In the genomic region with DNA sequence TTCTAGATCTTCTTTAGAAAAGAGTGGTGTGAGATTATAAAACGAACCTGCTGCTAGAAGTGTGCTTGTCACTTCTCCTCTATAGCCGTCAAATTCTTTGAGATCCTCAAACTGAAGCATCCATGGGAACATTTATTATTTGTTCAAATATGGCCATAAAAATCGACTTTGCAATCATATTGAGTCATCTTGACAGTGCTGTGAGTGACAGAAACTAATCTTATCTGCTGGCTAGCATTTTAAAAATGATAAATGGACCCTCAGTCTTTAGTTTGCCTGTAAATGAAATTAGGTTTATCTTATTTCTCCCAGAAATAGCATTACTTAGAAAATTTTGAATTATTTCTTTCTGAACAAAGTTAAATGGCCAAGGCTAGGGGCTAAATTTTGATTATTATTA, we compare ENCODE assay signal across 26 cellular contexts.
A peak's percentile ranks its signal among the peaks of the same experiment; 100 is the strongest.
DNase-seq lines count a peak whose midpoint lies in the region; ATAC-seq, FAIRE-seq and TF ChIP-seq lines count a peak whose summit lies in the region.
"Had no signal": no experiment of that assay in that cellular context is flagged by ENCODE, and none has a peak within 500 bp of the region (broad histone marks: within the 10 kb centered on the region; RNA-seq: fewer than 3 reads in every experiment).

No MANE protein-coding gene starts in this region.

- H3K4me1 ChIP-seq in pancreas, result no peaks in the 10 kb centered on the region
- H3K4me1 ChIP-seq: A549 had no signal

- ATAC-seq in SK-N-SH treated with all-trans-retinoic acid at 6 μM for 48 hours (no peak), pancreas (no peak)
- ATAC-seq: A549 had no signal

- 66 to 68% methylated on average over 3 of the region's 3 CpGs for WGBS in pancreas, 2 donors

- H3K36me3 ChIP-seq in pancreas, result no peaks in the 10 kb centered on the region
- H3K36me3 ChIP-seq: BE2C had no signal

- H3K27me3 ChIP-seq in pancreas, result no peaks in the 10 kb centered on the region
- H3K27me3 ChIP-seq: BE2C; BLaER1 treated with 17β-estradiol and CSF1 and Interleukin-3, amounts not matched to agents 10 nM and 100 nM had no signal

- no peak overlapping the region for H3K27ac ChIP-seq in pancreas
- H3K27ac ChIP-seq: 22Rv1; A549; BLaER1 treated with 17β-estradiol and CSF1 and Interleukin-3, amounts not matched to agents 10 nM and 100 nM had no signal

- H3K9me3 ChIP-seq in pancreas, result no peaks in the 10 kb centered on the region
- H3K9me3 ChIP-seq: A549; BE2C; BLaER1 treated with 17β-estradiol and CSF1 and Interleukin-3, amounts not matched to agents 10 nM and 100 nM had no signal

- H3K4me3 ChIP-seq in pancreas, result no peak overlapping the region
- H3K4me3 ChIP-seq: A549; BLaER1 treated with 17β-estradiol and CSF1 and Interleukin-3, amounts not matched to agents 10 nM and 100 nM had no signal

- no peak for TF ChIP-seq CTCF in pancreas (IDR thresholded peaks at IDR 0.05)

- peak; percentile 29 for FAIRE-seq in pancreas (lab: Jason Lieb, UNC)
- FAIRE-seq: A549, GM12891, GM18507, H1 had no signal

- intact Hi-C loops in pancreas (cut with DNase I), result no loop called here

- DNase-seq in NCI-H1417 treated with DMSO at 0.1 percent for 48 hours (lab: John Stamatoyannopoulos, UW) (peak; percentile 5), NCI-H1417 (lab: John Stamatoyannopoulos, UW) (no peak), NCI-H2227 treated with DMSO at 0.1 percent for 48 hours (lab: John Stamatoyannopoulos, UW) (peak; percentile 43), pancreas (no peak), MV-4-11 (lab: John Stamatoyannopoulos, UW) (no peak), COR-L47 (lab: John Stamatoyannopoulos, UW) (no peak), 8988T (no peak)
- DNase-seq: ACHN; AML-193; BE2C; Calu3; CD4-positive, alpha-beta T cell; CD8-positive, alpha-beta memory T cell; DMS53; DMS79 treated with DMSO at 0.1 percent for 48 hours; GF-D8; H7; HCEC 1CT; HFFc6 had no signal

TF ChIP-seq in SK-N-SH treated with all-trans-retinoic acid at 6 μM for 48 hours, 23 proteins besides CTCF, POLR2A, EP300 and RAD21:
- TF ChIP-seq ZFP3 (CRISPR knock-in tag; IDR thresholded peaks at IDR 0.05) (no peak), RARB (CRISPR knock-in tag; IDR thresholded peaks at IDR 0.05) (no peak), SNAI2 (CRISPR knock-in tag; IDR thresholded peaks at IDR 0.05) (no peak), CSRNP3 (CRISPR knock-in tag; IDR thresholded peaks at IDR 0.05) (no peak), TCF4 (CRISPR knock-in tag; IDR thresholded peaks at IDR 0.05; ENCODE audit: borderline replicate concordance) (0 out of 2 replicates have a peak, but pooled peaks have one; percentile 22), GLIS3 (CRISPR knock-in tag; IDR thresholded peaks at IDR 0.05) (no peak), BACH2 (CRISPR knock-in tag; IDR thresholded peaks at IDR 0.05; ENCODE audit: borderline replicate concordance) (no peak), ZC3H10 (CRISPR knock-in tag; IDR thresholded peaks at IDR 0.05) (no peak), PPARA (CRISPR knock-in tag; IDR thresholded peaks at IDR 0.05; ENCODE audit: borderline replicate concordance) (no peak), ISL1 (CRISPR knock-in tag; IDR thresholded peaks at IDR 0.05) (peak; percentile 78)
- TF ChIP-seq, protein P1, sequence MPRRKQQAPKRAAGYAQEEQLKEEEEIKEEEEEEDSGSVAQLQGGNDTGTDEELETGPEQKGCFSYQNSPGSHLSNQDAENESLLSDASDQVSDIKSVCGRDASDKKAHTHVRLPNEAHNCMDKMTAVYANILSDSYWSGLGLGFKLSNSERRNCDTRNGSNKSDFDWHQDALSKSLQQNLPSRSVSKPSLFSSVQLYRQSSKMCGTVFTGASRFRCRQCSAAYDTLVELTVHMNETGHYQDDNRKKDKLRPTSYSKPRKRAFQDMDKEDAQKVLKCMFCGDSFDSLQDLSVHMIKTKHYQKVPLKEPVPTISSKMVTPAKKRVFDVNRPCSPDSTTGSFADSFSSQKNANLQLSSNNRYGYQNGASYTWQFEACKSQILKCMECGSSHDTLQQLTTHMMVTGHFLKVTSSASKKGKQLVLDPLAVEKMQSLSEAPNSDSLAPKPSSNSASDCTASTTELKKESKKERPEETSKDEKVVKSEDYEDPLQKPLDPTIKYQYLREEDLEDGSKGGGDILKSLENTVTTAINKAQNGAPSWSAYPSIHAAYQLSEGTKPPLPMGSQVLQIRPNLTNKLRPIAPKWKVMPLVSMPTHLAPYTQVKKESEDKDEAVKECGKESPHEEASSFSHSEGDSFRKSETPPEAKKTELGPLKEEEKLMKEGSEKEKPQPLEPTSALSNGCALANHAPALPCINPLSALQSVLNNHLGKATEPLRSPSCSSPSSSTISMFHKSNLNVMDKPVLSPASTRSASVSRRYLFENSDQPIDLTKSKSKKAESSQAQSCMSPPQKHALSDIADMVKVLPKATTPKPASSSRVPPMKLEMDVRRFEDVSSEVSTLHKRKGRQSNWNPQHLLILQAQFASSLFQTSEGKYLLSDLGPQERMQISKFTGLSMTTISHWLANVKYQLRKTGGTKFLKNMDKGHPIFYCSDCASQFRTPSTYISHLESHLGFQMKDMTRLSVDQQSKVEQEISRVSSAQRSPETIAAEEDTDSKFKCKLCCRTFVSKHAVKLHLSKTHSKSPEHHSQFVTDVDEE (CRISPR knock-in tag; IDR thresholded peaks at IDR 0.05), result peak; percentile 91

Comparison
In these comparisons a context has a peak if more than half of its experiments do, and no peak if none do; other contexts are left out.
1. DNase-seq: peak in NCI-H1417 treated with DMSO at 0.1 percent for 48 hours (single experiment) and NCI-H2227 treated with DMSO at 0.1 percent for 48 hours (single experiment); none in NCI-H1417 (0 of 3), pancreas (0 of 6), MV-4-11 (single experiment), COR-L47 (single experiment) and 8988T (single experiment).